Comparison of ENCODE assay signal across 8 cellular contexts in genomic region chr19:38878575-38879399, GRCh38. TPM values are rescaled to one million over a fixed set of nuclear protein-coding genes. Genes with fewer than 3 reads are reported as not detected.
DNase-seq lines count a peak whose midpoint lies in the region; ATAC-seq, FAIRE-seq and TF ChIP-seq lines count a peak whose summit lies in the region.

No MANE protein-coding gene starts in this region.

- POLR2A ChIA-PET in endothelial cell of umbilical vein (lab: Charles Lee) = no interaction called here

- H3K9ac ChIP-seq in endothelial cell of umbilical vein (replicated peaks; ENCODE audit: extremely low read depth, insufficient read depth, low read length) = peak overlapping the region; percentile 12

- H3K36me3 ChIP-seq in Peyer's patch (peaks cover 0 to 35% (median 0%) of the 10 kb centered on the region in 3 donors), endothelial cell of umbilical vein (ENCODE audit: control insufficient read depth in 2 of 2, extremely low read depth in 1 of 2, insufficient read depth in 2 of 2, low read length in 2 of 2) (peaks cover 0 to 9% of the 10 kb centered on the region in 2 experiments), gastrocnemius medialis (peaks cover 0 to 40% of the 10 kb centered on the region in 2 donors)

- H3K4me3 ChIP-seq in Peyer's patch (peak overlapping the region in 3 of 4 donors; percentile 1 to 34 (median 28)), endothelial cell of umbilical vein (replicated peaks in 1 of 3; ENCODE audit: insufficient read depth in 1 of 3, low read depth in 1 of 3, low read length in 3 of 3) (no peak overlapping the region), gastrocnemius medialis (no peak overlapping the region), lower leg skin (ENCODE audit: low read depth, poor library complexity, severe bottlenecking) (no peak overlapping the region)

- H4K20me1 ChIP-seq in endothelial cell of umbilical vein (replicated peaks; ENCODE audit: control insufficient read depth, extremely low read depth, insufficient read depth, low read length) = no peaks in the 10 kb centered on the region

- in situ Hi-C loops in gastrocnemius medialis (cut with MboI; ENCODE audit: low sequenced_read_pairs in 4 of 4) = no loop called here

- WGBS in lower leg skin, 2 donors = 73 to 78% methylated on average over 11 to 12 of the region's 16 CpGs

- H2AFZ ChIP-seq in endothelial cell of umbilical vein (ENCODE audit: low read depth, low read length) = peak overlapping the region; percentile 51

- no peak for FAIRE-seq in endothelial cell of umbilical vein (lab: Jason Lieb, UNC)

- no peaks in the 10 kb centered on the region for H3K9me1 ChIP-seq in endothelial cell of umbilical vein (replicated peaks; ENCODE audit: control insufficient read depth, extremely low read depth, insufficient read depth, low read length)

- no peak overlapping the region for H3K4me2 ChIP-seq in endothelial cell of umbilical vein (ENCODE audit: insufficient read depth, low read length)

- TSS peak; percentile 51 for BruUV-seq in endothelial cell of umbilical vein (replicated peaks; lab: Mats Ljungman, UMichigan)

- H3K27me3 ChIP-seq in Peyer's patch (no peaks in the 10 kb centered on the region), endothelial cell of umbilical vein (ENCODE audit: control insufficient read depth in 2 of 2, insufficient read depth in 2 of 2, low read length in 2 of 2) (no peaks in the 10 kb centered on the region), gastrocnemius medialis (no peaks in the 10 kb centered on the region)

- TF ChIP-seq CTCF in GM12873 (IDR thresholded peaks at IDR 0.05; ENCODE audit: insufficient read depth, low read depth, low read length, missing control alignments) (peak; percentile 28), Peyer's patch (IDR thresholded peaks at IDR 0.05) (no peak), endothelial cell of umbilical vein (IDR thresholded peaks at IDR 0.05; ENCODE audit: extremely low read depth in 1 of 2, insufficient read depth in 1 of 2, low read depth in 1 of 2, low read length in 2 of 2) (no peak), gastrocnemius medialis (IDR thresholded peaks at IDR 0.05 in 4 of 5, conservative IDR thresholded peaks at IDR 0.05 in 1 of 5) (no peak), lower leg skin (IDR thresholded peaks at IDR 0.05) (no peak)

- ATAC-seq in gastrocnemius medialis = no peak
- no peak for ATAC-seq in HG02970 (IDR thresholded peaks at IDR 0.05; ENCODE audit: low FRiP score, unreplicated experiment)

- no peak for TF ChIP-seq POLR2A in Peyer's patch (IDR thresholded peaks at IDR 0.05)
- no peak for TF ChIP-seq POLR2A in endothelial cell of umbilical vein (IDR thresholded peaks at IDR 0.05; ENCODE audit: low read depth, low read length)
- TF ChIP-seq POLR2A in gastrocnemius medialis (IDR thresholded peaks at IDR 0.05) = no peak
- TF ChIP-seq POLR2A in lower leg skin (IDR thresholded peaks at IDR 0.05) = no peak

- CTCF ChIA-PET in endothelial cell of umbilical vein (lab: Charles Lee) = interaction anchor here (1.0 to 2.7 kb wide), 4 partner anchors 9 to 52 kb away, joined by 3 to 18 read pairs (median 7); partner anchors contain the start of genes MRPS12 and SARS2

- no peak for DNase-seq in Peyer's patch
- DNase-seq in endothelial cell of umbilical vein (ENCODE audit: low read depth, low spot score) = no peak
- DNase-seq in gastrocnemius medialis = no peak
- DNase-seq in NCI-H2081 treated with DMSO at 0.1 percent for 48 hours (lab: John Stamatoyannopoulos, UW) = no peak
- DNase-seq in NCI-H526 (lab: John Stamatoyannopoulos, UW) = no peak
- DNase-seq in lower leg skin (ENCODE audit: low spot score in 2 of 2) = no peak

- intact Hi-C loops in endothelial cell of umbilical vein (cut with micrococcal nuclease) (no loop called here), gastrocnemius medialis (cut with DNase I; ENCODE audit: low total_unique reads) (no loop called here), lower leg skin (cut with DNase I; ENCODE audit: low total_unique reads) (no loop called here)

- dilution Hi-C loops in endothelial cell of umbilical vein (cut with MboI; ENCODE audit: extremely low pct_ligation_motif_present, low sequenced_read_pairs) = no loop called here

- H3K4me1 ChIP-seq in Peyer's patch = peaks cover 7 to 22% (median 17%) of the 10 kb centered on the region in 4 donors
- peaks cover 13% of the 10 kb centered on the region for H3K4me1 ChIP-seq in endothelial cell of umbilical vein (ENCODE audit: control insufficient read depth, extremely low read depth, insufficient read depth, low read length)
- H3K4me1 ChIP-seq in gastrocnemius medialis = peaks cover 0 to 3% of the 10 kb centered on the region in 2 donors

- H3K27ac ChIP-seq in Peyer's patch = peak overlapping the region; percentile 79 to 97 (median 91)
- peak overlapping the region; percentile 28 for H3K27ac ChIP-seq in endothelial cell of umbilical vein (ENCODE audit: insufficient read depth, low read depth, low read length)
- peak overlapping the region; percentile 45 to 54 (median 52) for H3K27ac ChIP-seq in gastrocnemius medialis

- no peaks in the 10 kb centered on the region for H3K79me2 ChIP-seq in endothelial cell of umbilical vein (ENCODE audit: control insufficient read depth, insufficient read depth, low read length)

- no peaks in the 10 kb centered on the region for H3K9me3 ChIP-seq in Peyer's patch
- H3K9me3 ChIP-seq in endothelial cell of umbilical vein (replicated peaks; ENCODE audit: control insufficient read depth, insufficient read depth, low read length) = no peaks in the 10 kb centered on the region
- H3K9me3 ChIP-seq in gastrocnemius medialis = no peaks in the 10 kb centered on the region

RNA-seq across cellular contexts. Expression of gene RINL, which starts 0.7 kb away (rescaled TPM):
- total RNA-seq in Peyer's patch (10 to 100 TPM in 1 of 4 donors, 1 to 10 TPM in 3; 4.6 to 22.3 (median 7.2) TPM), endothelial cell of umbilical vein (6.6 and 10.1 TPM in 2 replicates), gastrocnemius medialis (1 to 10 TPM in 3 of 4 donors, under 1 TPM in 1; 0.95 to 3.3 (median 2.9) TPM), lower leg skin (10 to 100 TPM in 3 of 4 donors, 1 to 10 TPM in 1; 5.5 to 14.0 (median 11.6) TPM)
- polyA plus RNA-seq in endothelial cell of umbilical vein = 4.7 and 5.3 TPM in 2 replicates
- 3.3 and 4.7 TPM in 2 replicates for polyA plus RNA-seq in endothelial cell of umbilical vein (2011; cell fraction: cytosol; rRNA removed)
- 4.1 and 6.6 TPM in 2 replicates for polyA plus RNA-seq in endothelial cell of umbilical vein (2011; cell fraction: nucleus; rRNA removed)
- 6.0 and 6.2 TPM in 2 replicates for polyA plus RNA-seq in endothelial cell of umbilical vein (2012)
- 2.8 and 4.9 TPM in 2 replicates for polyA minus RNA-seq in endothelial cell of umbilical vein
- 2.4 TPM for polyA minus RNA-seq in endothelial cell of umbilical vein (2011; cell fraction: cytosol; rRNA and poly(A)+ RNA removed)
- polyA minus RNA-seq in endothelial cell of umbilical vein (2011; cell fraction: nucleus; rRNA and poly(A)+ RNA removed) = 0.96 and 1.4 TPM in 2 replicates

RNA-seq across cellular contexts. Expression of gene SIRT2, which starts 20.6 kb away (rescaled TPM):
- total RNA-seq in Peyer's patch (10 to 100 TPM; 40.4 to 90.9 (median 78.6) TPM), endothelial cell of umbilical vein (46.3 and 47.6 TPM in 2 replicates), gastrocnemius medialis (100 to 1,000 TPM; 208 to 327 (median 285) TPM), lower leg skin (100 to 1,000 TPM in 2 of 4 donors, 10 to 100 TPM in 2; 84.6 to 119 (median 101) TPM)
- 72.5 and 76.4 TPM in 2 replicates for polyA plus RNA-seq in endothelial cell of umbilical vein
- 60.7 and 64.3 TPM in 2 replicates for polyA plus RNA-seq in endothelial cell of umbilical vein (2011; cell fraction: cytosol; rRNA removed)
- 103 and 122 TPM in 2 replicates for polyA plus RNA-seq in endothelial cell of umbilical vein (2011; cell fraction: nucleus; rRNA removed)
- polyA plus RNA-seq in endothelial cell of umbilical vein (2012) = 50.3 and 55.6 TPM in 2 replicates
- polyA minus RNA-seq in endothelial cell of umbilical vein = 42.0 and 44.3 TPM in 2 replicates
- 3.8 TPM for polyA minus RNA-seq in endothelial cell of umbilical vein (2011; cell fraction: cytosol; rRNA and poly(A)+ RNA removed)
- polyA minus RNA-seq in endothelial cell of umbilical vein (2011; cell fraction: nucleus; rRNA and poly(A)+ RNA removed) = 26.0 and 26.2 TPM in 2 replicates

RNA-seq across cellular contexts. Expression of gene NFKBIB, which starts 21.0 kb away (rescaled TPM):
- total RNA-seq in Peyer's patch (10 to 100 TPM; 12.4 to 27.7 (median 22.8) TPM), endothelial cell of umbilical vein (24.3 and 25.0 TPM in 2 replicates), gastrocnemius medialis (10 to 100 TPM; 32.2 to 63.8 (median 53.6) TPM), lower leg skin (10 to 100 TPM; 26.9 to 51.2 (median 31.5) TPM)
- 30.8 and 39.6 TPM in 2 replicates for polyA plus RNA-seq in endothelial cell of umbilical vein
- polyA plus RNA-seq in endothelial cell of umbilical vein (2011; cell fraction: cytosol; rRNA removed) = 19.6 and 27.0 TPM in 2 replicates
- 10.9 and 11.0 TPM in 2 replicates for polyA plus RNA-seq in endothelial cell of umbilical vein (2011; cell fraction: nucleus; rRNA removed)
- polyA plus RNA-seq in endothelial cell of umbilical vein (2012) = 14.7 and 27.3 TPM in 2 replicates
- 7.9 and 10.1 TPM in 2 replicates for polyA minus RNA-seq in endothelial cell of umbilical vein
- 8.9 TPM for polyA minus RNA-seq in endothelial cell of umbilical vein (2011; cell fraction: cytosol; rRNA and poly(A)+ RNA removed)
- polyA minus RNA-seq in endothelial cell of umbilical vein (2011; cell fraction: nucleus; rRNA and poly(A)+ RNA removed) = 1.5 and 5.5 TPM in 2 replicates

RNA-seq across cellular contexts. Expression of gene HNRNPL, which starts 29.0 kb away (rescaled TPM):
- 100 to 1,000 TPM; 149 to 229 (median 186) TPM for total RNA-seq in Peyer's patch
- 427 and 451 TPM in 2 replicates for total RNA-seq in endothelial cell of umbilical vein
- polyA plus RNA-seq in endothelial cell of umbilical vein = 243 and 305 TPM in 2 replicates
- polyA plus RNA-seq in endothelial cell of umbilical vein (2011; cell fraction: cytosol; rRNA removed) = 292 and 332 TPM in 2 replicates
- polyA plus RNA-seq in endothelial cell of umbilical vein (2011; cell fraction: nucleus; rRNA removed) = 413 and 435 TPM in 2 replicates
- polyA plus RNA-seq in endothelial cell of umbilical vein (2012) = 320 and 351 TPM in 2 replicates
- polyA minus RNA-seq in endothelial cell of umbilical vein = 381 and 414 TPM in 2 replicates
- polyA minus RNA-seq in endothelial cell of umbilical vein (2011; cell fraction: cytosol; rRNA and poly(A)+ RNA removed) = 162 TPM
- polyA minus RNA-seq in endothelial cell of umbilical vein (2011; cell fraction: nucleus; rRNA and poly(A)+ RNA removed) = 133 and 168 TPM in 2 replicates
- 100 to 1,000 TPM in 3 of 4 donors, 10 to 100 TPM in 1; 88.3 to 172 (median 126) TPM for total RNA-seq in gastrocnemius medialis
- 100 to 1,000 TPM; 147 to 203 (median 177) TPM for total RNA-seq in lower leg skin

RNA-seq across cellular contexts. Expression of gene CCER2, which starts 33.2 kb away (rescaled TPM):
- total RNA-seq in Peyer's patch = 1 to 10 TPM in 2 of 4 donors, not detected in 2; 1.4 to 1.5 TPM
- total RNA-seq in endothelial cell of umbilical vein = not detected in 2 replicates
- 0.07 TPM in 1 of 2 replicates, not detected in the other for polyA plus RNA-seq in endothelial cell of umbilical vein
- 0.06 TPM in 1 of 2 replicates, not detected in the other for polyA plus RNA-seq in endothelial cell of umbilical vein (2011; cell fraction: cytosol; rRNA removed)
- polyA plus RNA-seq in endothelial cell of umbilical vein (2011; cell fraction: nucleus; rRNA removed) = 0.64 and 0.70 TPM in 2 replicates
- polyA plus RNA-seq in endothelial cell of umbilical vein (2012) = not detected in 2 replicates
- not detected in 2 replicates for polyA minus RNA-seq in endothelial cell of umbilical vein
- not detected for polyA minus RNA-seq in endothelial cell of umbilical vein (2011; cell fraction: cytosol; rRNA and poly(A)+ RNA removed)
- polyA minus RNA-seq in endothelial cell of umbilical vein (2011; cell fraction: nucleus; rRNA and poly(A)+ RNA removed) = not detected in 2 replicates
- under 1 TPM in 1 of 4 donors, not detected in 3; 0.46 TPM for total RNA-seq in gastrocnemius medialis
- 1 to 10 TPM; 3.3 to 8.7 (median 3.4) TPM for total RNA-seq in lower leg skin

Comparison
In these comparisons a context has a peak if more than half of its experiments do, and no peak if none do; other contexts are left out.
1. H3K27ac ChIP-seq: peak in every context shown above with its lines; median percentile 91 in Peyer's patch; 52 in gastrocnemius medialis; 28 in endothelial cell of umbilical vein.
2. H3K4me3 ChIP-seq: peak in Peyer's patch (3 of 4); none in endothelial cell of umbilical vein (0 of 3), gastrocnemius medialis (0 of 4) and lower leg skin (single experiment).